In the genomic region with DNA sequence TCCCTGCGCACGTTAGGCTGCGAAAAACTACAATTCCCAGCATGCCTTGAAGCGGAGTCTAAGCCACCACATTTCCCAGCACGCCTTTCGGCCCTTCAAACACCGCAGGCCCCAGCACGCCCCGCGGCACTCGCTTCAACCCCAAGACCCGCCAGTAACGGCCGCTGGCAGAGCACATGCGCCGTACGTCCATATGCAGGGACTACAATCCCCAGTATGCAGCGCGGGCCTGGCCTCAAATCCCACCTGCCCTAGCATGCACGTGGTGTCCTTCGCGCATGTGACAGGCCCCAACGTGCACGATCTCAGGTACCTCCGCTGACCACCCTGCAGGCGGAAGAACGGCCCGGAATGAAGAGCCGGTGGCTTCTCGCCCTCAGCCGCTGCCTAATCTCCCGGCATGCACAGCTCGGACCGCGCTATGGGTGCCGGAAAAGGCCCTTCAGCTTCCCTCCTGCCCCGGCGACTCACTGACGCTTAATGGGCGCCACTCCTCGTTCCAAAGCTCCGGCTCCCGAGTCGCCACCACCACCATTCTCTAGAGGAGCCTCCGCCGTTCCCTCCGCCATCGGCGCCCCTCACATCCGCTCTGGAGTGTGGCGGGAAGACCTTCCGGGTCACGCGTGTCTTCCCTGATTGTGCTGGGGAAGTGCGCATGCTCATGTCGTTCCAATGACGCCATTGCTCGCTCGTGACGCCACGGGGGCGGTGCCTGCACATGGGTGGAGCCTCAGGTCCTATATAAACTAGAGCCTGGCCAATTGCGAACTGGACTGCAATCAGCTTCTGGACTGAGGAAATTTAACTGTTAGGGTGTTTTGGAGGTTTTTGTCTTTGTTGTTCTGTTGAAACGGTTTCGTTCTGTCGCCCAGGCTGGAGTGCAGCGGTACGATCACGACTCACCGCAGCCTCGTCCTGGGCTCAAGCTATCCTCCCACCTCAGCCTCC, we compare ENCODE assay signal across 8 cellular contexts. TPM values are rescaled to one million over a fixed set of nuclear protein-coding genes. Genes with fewer than 3 reads are reported as not detected.
DNase-seq lines count a peak whose midpoint lies in the region; ATAC-seq and TF ChIP-seq lines count a peak whose summit lies in the region.

A gene with protein sequence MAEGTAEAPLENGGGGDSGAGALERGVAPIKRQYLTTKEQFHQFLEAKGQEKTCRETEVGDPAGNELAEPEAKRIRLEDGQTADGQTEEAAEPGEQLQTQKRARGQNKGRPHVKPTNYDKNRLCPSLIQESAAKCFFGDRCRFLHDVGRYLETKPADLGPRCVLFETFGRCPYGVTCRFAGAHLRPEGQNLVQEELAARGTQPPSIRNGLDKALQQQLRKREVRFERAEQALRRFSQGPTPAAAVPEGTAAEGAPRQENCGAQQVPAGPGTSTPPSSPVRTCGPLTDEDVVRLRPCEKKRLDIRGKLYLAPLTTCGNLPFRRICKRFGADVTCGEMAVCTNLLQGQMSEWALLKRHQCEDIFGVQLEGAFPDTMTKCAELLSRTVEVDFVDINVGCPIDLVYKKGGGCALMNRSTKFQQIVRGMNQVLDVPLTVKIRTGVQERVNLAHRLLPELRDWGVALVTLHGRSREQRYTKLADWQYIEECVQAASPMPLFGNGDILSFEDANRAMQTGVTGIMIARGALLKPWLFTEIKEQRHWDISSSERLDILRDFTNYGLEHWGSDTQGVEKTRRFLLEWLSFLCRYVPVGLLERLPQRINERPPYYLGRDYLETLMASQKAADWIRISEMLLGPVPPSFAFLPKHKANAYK (minus strand): TSS at position 591 of the 948 bp plus-strand sequence. CDS start 22 bp downstream, at position 569.

- no peaks in the 10 kb centered on the region for H3K9me2 ChIP-seq in Karpas-422 (replicated peaks; ENCODE audit: insufficient read depth, low read length)

- H3K4me3 ChIP-seq in Karpas-422 (ENCODE audit: low read length): peak within 1 kb of the TSS; percentile 74
- H3K4me3 ChIP-seq in esophagus squamous epithelium: peak within 1 kb of the TSS; percentile 74 to 89 (median 81)

- H3K36me3 ChIP-seq in Karpas-422 (ENCODE audit: insufficient read depth, low read length) (peaks cover 5% of the 10 kb centered on the region; the same call in 1 of the 2 replicates), esophagus squamous epithelium (peaks cover 33 to 42% (median 40%) of the 10 kb centered on the region in 3 donors)

- TF ChIP-seq CTCF in esophagus squamous epithelium (IDR thresholded peaks at IDR 0.05): peak in 2 of 6 experiments; percentile 10 to 24

- H3K79me2 ChIP-seq in Karpas-422 (ENCODE audit: low read length): peaks cover 6% of the 10 kb centered on the region; the same call in 1 of the 2 replicates

- no peak within 1 kb of the TSS; the same call in 1 of the 2 replicates for H2AFZ ChIP-seq in Karpas-422 (ENCODE audit: low read length)

- intact Hi-C loops in esophagus squamous epithelium (cut with DNase I): no loop called here

- H3K27ac ChIP-seq in Karpas-422 (ENCODE audit: low read length) (peak within 1 kb of the TSS; percentile 61; the same call in 1 of the 2 replicates), esophagus squamous epithelium (peak within 1 kb of the TSS; percentile 97 to 99 (median 98))

- DNase-seq in DMS79 treated with DMSO at 0.1 percent for 48 hours (lab: John Stamatoyannopoulos, UW): peak; percentile 94
- peak; percentile 96 for DNase-seq in Karpas-422
- DNase-seq in RKO (ENCODE audit: low spot score): peak; percentile 98
- DNase-seq in activated T-helper 1 cell treated with Interleukin-2 at 50 U/mL for 16 hours (ENCODE audit: low read depth): peak; percentile 91
- peak; percentile 92 for DNase-seq in esophagus squamous epithelium (lab: John Stamatoyannopoulos, UW)
- peak; percentile 97 for DNase-seq in myocyte (ENCODE audit: low read depth)
- peak; percentile 89 to 96 for DNase-seq in stimulated activated CD8-positive, alpha-beta memory T cell treated with anti-CD3 and anti-CD28 coated beads, Interleukin-7, amount 100 ng/mL, for 48 hours (ENCODE audit: extremely low read depth in 1 of 2, low read depth in 1 of 2)

- no peaks in the 10 kb centered on the region for H4K20me1 ChIP-seq in Karpas-422 (ENCODE audit: insufficient read depth, low read depth, low read length)

- ATAC-seq in GM21825 (IDR thresholded peaks at IDR 0.05; ENCODE audit: unreplicated experiment): peak; percentile 74

- WGBS in esophagus squamous epithelium, 2 donors: 18 to 24% methylated on average over 35 to 43 of the region's 71 CpGs

- H3K4me1 ChIP-seq in Karpas-422 (ENCODE audit: low read length): peaks cover 5% of the 10 kb centered on the region
- H3K4me1 ChIP-seq in esophagus squamous epithelium: peaks cover 13 to 30% (median 15%) of the 10 kb centered on the region in 3 donors

- H3K9me3 ChIP-seq in Karpas-422 (ENCODE audit: low read length) (no peaks in the 10 kb centered on the region), esophagus squamous epithelium (no peaks in the 10 kb centered on the region)

- H3K9ac ChIP-seq in Karpas-422 (ENCODE audit: low read length): peak within 1 kb of the TSS; percentile 85

- H3K27me3 ChIP-seq in Karpas-422 (ENCODE audit: low read length) (no peaks in the 10 kb centered on the region), esophagus squamous epithelium (no peaks in the 10 kb centered on the region)

- peak in 2 of 4 donors; percentile 60 to 76 for TF ChIP-seq POLR2A in esophagus squamous epithelium (IDR thresholded peaks at IDR 0.05)

- H3K4me2 ChIP-seq in Karpas-422 (ENCODE audit: low read depth, low read length, poor library complexity, severe bottlenecking): peak within 1 kb of the TSS; percentile 66

RNA-seq across cellular contexts. Expression of the gene that starts here (rescaled TPM):
- 21.7 and 34.0 TPM in 2 replicates for total RNA-seq in Karpas-422 (2014; rRNA removed; shearing (Covaris generic); ENCODE audit: low replicate concordance)
- 10 to 100 TPM; 19.2 to 45.8 (median 39.4) TPM for total RNA-seq in esophagus squamous epithelium
- 21.6 and 25.4 TPM in 2 replicates for total RNA-seq in myocyte
- polyA plus RNA-seq in myocyte (2012): 17.5 TPM

Comparison
In these comparisons a context has a peak if more than half of its experiments do, and no peak if none do; other contexts are left out.
1. Peak in every context shown above with its lines: DNase-seq, ATAC-seq, H3K4me3 ChIP-seq and H3K27ac ChIP-seq.